Comparison of ENCODE assay signal across 1 cellular context in genomic region chr5:142024771-142025304, GRCh38.
TF ChIP-seq lines count a peak whose summit lies in the region.

No MANE protein-coding gene starts in this region.

TF ChIP-seq in HCT116, 20 proteins besides CTCF, POLR2A, EP300 and RAD21 (continued from another document):
- TF ChIP-seq, protein P1, sequence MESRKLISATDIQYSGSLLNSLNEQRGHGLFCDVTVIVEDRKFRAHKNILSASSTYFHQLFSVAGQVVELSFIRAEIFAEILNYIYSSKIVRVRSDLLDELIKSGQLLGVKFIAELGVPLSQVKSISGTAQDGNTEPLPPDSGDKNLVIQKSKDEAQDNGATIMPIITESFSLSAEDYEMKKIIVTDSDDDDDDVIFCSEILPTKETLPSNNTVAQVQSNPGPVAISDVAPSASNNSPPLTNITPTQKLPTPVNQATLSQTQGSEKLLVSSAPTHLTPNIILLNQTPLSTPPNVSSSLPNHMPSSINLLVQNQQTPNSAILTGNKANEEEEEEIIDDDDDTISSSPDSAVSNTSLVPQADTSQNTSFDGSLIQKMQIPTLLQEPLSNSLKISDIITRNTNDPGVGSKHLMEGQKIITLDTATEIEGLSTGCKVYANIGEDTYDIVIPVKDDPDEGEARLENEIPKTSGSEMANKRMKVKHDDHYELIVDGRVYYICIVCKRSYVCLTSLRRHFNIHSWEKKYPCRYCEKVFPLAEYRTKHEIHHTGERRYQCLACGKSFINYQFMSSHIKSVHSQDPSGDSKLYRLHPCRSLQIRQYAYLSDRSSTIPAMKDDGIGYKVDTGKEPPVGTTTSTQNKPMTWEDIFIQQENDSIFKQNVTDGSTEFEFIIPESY (IDR thresholded peaks at IDR 0.05; ENCODE audit: extremely low read depth, insufficient replicate concordance, low read length): no peak
- TF ChIP-seq ZNF274 (IDR thresholded peaks at IDR 0.05; ENCODE audit: low read depth, low read length) (no peak), SRF (IDR thresholded peaks at IDR 0.05; ENCODE audit: low read depth) (no peak), FOSL1 (IDR thresholded peaks at IDR 0.05; ENCODE audit: low read depth) (no peak)
TF ChIP-seq in HCT116: peak in this region for 5.
